Comparison of ENCODE assay signal across 9 cellular contexts in genomic region chr14:64971452-64971889, GRCh38. TPM values are rescaled to one million over a fixed set of nuclear protein-coding genes. Genes with fewer than 3 reads are reported as not detected.
DNase-seq lines count a peak whose midpoint lies in the region; ATAC-seq, FAIRE-seq and TF ChIP-seq lines count a peak whose summit lies in the region.
"Had no signal": no experiment of that assay in that cellular context is flagged by ENCODE, and none has a peak within 500 bp of the region (broad histone marks: within the 10 kb centered on the region; RNA-seq: fewer than 3 reads in every experiment).

No MANE protein-coding gene starts in this region.

- intact Hi-C loops in ascending aorta (cut with DNase I) = loop anchor here (5.0 kb wide), 1 partner anchor 54 kb away; no protein-coding TSS in a partner anchor
- intact Hi-C loops in right lobe of liver (cut with DNase I) = no loop called here

- TF ChIP-seq CTCF in ascending aorta (IDR thresholded peaks at IDR 0.05) (no peak), right lobe of liver (IDR thresholded peaks at IDR 0.05) (no peak), thoracic aorta (IDR thresholded peaks at IDR 0.05) (no peak)

- H3K4me1 ChIP-seq in ascending aorta (peaks cover 9 to 12% of the 10 kb centered on the region in 2 donors), right lobe of liver (peaks cover 0 to 7% (median 0%) of the 10 kb centered on the region in 4 donors), thoracic aorta (ENCODE audit: control insufficient read depth in 1 of 2, low read depth in 2 of 2) (peaks cover 6 to 17% of the 10 kb centered on the region in 2 donors)

- peaks cover 2% of the 10 kb centered on the region for H3K4me1 Mint-ChIP-seq in T-helper 1 cell treated with Interleukin-12 subunit alpha and Interleukin-12 subunit beta and Interleukin-4 antibody, amounts not matched to agents 30 μg/mL and 1 μg/mL, for 36 hours (ENCODE audit: low read depth)

- H3K27ac Mint-ChIP-seq in T-helper 1 cell treated with Interleukin-12 subunit alpha and Interleukin-12 subunit beta and Interleukin-4 antibody, amounts not matched to agents 30 μg/mL and 1 μg/mL, for 36 hours = no peak overlapping the region

- FAIRE-seq in RCC 7860 (lab: Jason Lieb, UNC) = no peak

- no peak for TF ChIP-seq POLR2A in right lobe of liver (IDR thresholded peaks at IDR 0.05)

- no peaks in the 10 kb centered on the region for H3K9me3 Mint-ChIP-seq in T-helper 1 cell treated with Interleukin-12 subunit alpha and Interleukin-12 subunit beta and Interleukin-4 antibody, amounts not matched to agents 30 μg/mL and 1 μg/mL, for 36 hours

- H3K4me3 ChIP-seq in ascending aorta (peak overlapping the region; percentile 69 to 77), right lobe of liver (peak overlapping the region; percentile 54 to 68 (median 67)), thoracic aorta (peak overlapping the region; percentile 90)

- H3K4me3 Mint-ChIP-seq in T-helper 1 cell treated with Interleukin-12 subunit alpha and Interleukin-12 subunit beta and Interleukin-4 antibody, amounts not matched to agents 30 μg/mL and 1 μg/mL, for 36 hours = peak overlapping the region; percentile 72

- H3K27me3 ChIP-seq in ascending aorta (no peaks in the 10 kb centered on the region), right lobe of liver (no peaks in the 10 kb centered on the region), thoracic aorta (replicated peaks; ENCODE audit: insufficient read depth) (no peaks in the 10 kb centered on the region)

- no peak overlapping the region for H3K27ac ChIP-seq in ascending aorta
- H3K27ac ChIP-seq in right lobe of liver = no peak overlapping the region
- no peak overlapping the region for H3K27ac ChIP-seq in thoracic aorta

- no peak for DNase-seq in T-helper 1 cell
- no peak for DNase-seq in ascending aorta (ENCODE audit: low spot score in 2 of 2)
- DNase-seq in right lobe of liver = no peak
- DNase-seq in thoracic aorta (ENCODE audit: low spot score) = no peak
- DNase-seq in hippocampal formation (lab: John Stamatoyannopoulos, UW) = no peak
- DNase-seq in RCC 7860 (ENCODE audit: low spot score) = no peak
- DNase-seq: KG1 had no signal

- no peaks in the 10 kb centered on the region for H3K36me3 Mint-ChIP-seq in T-helper 1 cell treated with Interleukin-12 subunit alpha and Interleukin-12 subunit beta and Interleukin-4 antibody, amounts not matched to agents 30 μg/mL and 1 μg/mL, for 36 hours (ENCODE audit: low read depth)

- H3K27me3 Mint-ChIP-seq in T-helper 1 cell treated with Interleukin-12 subunit alpha and Interleukin-12 subunit beta and Interleukin-4 antibody, amounts not matched to agents 30 μg/mL and 1 μg/mL, for 36 hours (ENCODE audit: low read depth) = peaks cover 17% of the 10 kb centered on the region

- peak in 2 of 4 donors; percentile 6 to 12 for ATAC-seq in right lobe of liver
- no peak for ATAC-seq in thoracic aorta (ENCODE audit: insufficient number of reproducible peaks, low FRiP score, low read depth)
- ATAC-seq in GM18520 (IDR thresholded peaks at IDR 0.05; ENCODE audit: unreplicated experiment) = no peak

- WGBS in right lobe of liver (ENCODE audit: insufficient coverage, low coverage, low lambda C conversion rate, missing lambda C conversion rate) = 7% methylated on average over 17 of the region's 27 CpGs

- no peaks in the 10 kb centered on the region for H3K9me3 ChIP-seq in ascending aorta
- H3K9me3 ChIP-seq in right lobe of liver = no peaks in the 10 kb centered on the region
- H3K9me3 ChIP-seq in thoracic aorta = no peaks in the 10 kb centered on the region

- H3K36me3 ChIP-seq in ascending aorta (no peaks in the 10 kb centered on the region), right lobe of liver (no peaks in the 10 kb centered on the region), thoracic aorta (no peaks in the 10 kb centered on the region)

RNA-seq across cellular contexts. Expression of gene RAB15, which starts 0.7 kb away (rescaled TPM):
- 1.6 TPM for total RNA-seq in ascending aorta
- total RNA-seq in right lobe of liver = 10 to 100 TPM in 2 of 6 experiments, 1 to 10 TPM in 4; 6.5 to 13.8 (median 9.0) TPM
- total RNA-seq in thoracic aorta = 1 to 10 TPM; 3.2 to 7.8 TPM

RNA-seq across cellular contexts. Expression of gene FNTB, which starts 15.2 kb away (rescaled TPM):
- total RNA-seq in ascending aorta = 13.9 TPM
- 10 to 100 TPM in 2 of 6 experiments, 1 to 10 TPM in 4; 6.1 to 19.2 (median 9.0) TPM for total RNA-seq in right lobe of liver
- 10 to 100 TPM in 1 of 2 donors, 1 to 10 TPM in 1; 6.8 to 18.3 TPM for total RNA-seq in thoracic aorta

RNA-seq across cellular contexts. Expression of gene GPX2, which starts 28.9 kb away (rescaled TPM):
- total RNA-seq in ascending aorta = not detected
- 1,000 to 10,000 TPM in 1 of 6 experiments, 100 to 1,000 TPM in 5; 248 to 1,113 (median 341) TPM for total RNA-seq in right lobe of liver
- total RNA-seq in thoracic aorta = 1 to 10 TPM in 1 of 2 donors, not detected in 1; 5.0 TPM

RNA-seq across cellular contexts. Expression of gene CHURC1, which starts 57.2 kb away (rescaled TPM):
- total RNA-seq in ascending aorta = 31.9 TPM
- 10 to 100 TPM; 28.2 to 55.2 (median 37.1) TPM for total RNA-seq in right lobe of liver
- 100 to 1,000 TPM; 115 to 128 TPM for total RNA-seq in thoracic aorta

Comparison
In these comparisons a context has a peak if more than half of its experiments do, and no peak if none do; other contexts are left out.
1. RNA of gene GPX2, which starts 28.9 kb away (total RNA-seq): 248 to 1,113 TPM in right lobe of liver; 5.0 TPM in thoracic aorta and not detected in ascending aorta (single experiment); every median in the first group is over 10 times any median in the second.
2. Peak in every context shown above with its lines, with median percentiles within 50 percentile points of each other: H3K4me3 ChIP-seq.